In genomic region chr1:204950353-204951001, GRCh38 we compare ENCODE assay signal across 12 cellular contexts.
"Had no signal": no experiment of that assay in that cellular context is flagged by ENCODE, and none has a peak within 500 bp of the region (broad histone marks: within the 10 kb centered on the region; RNA-seq: fewer than 3 reads in every experiment).

No MANE protein-coding gene starts in this region.

- H3K36me3 ChIP-seq: adrenal gland, lower lobe of right lung had no signal

- H3K4me3 ChIP-seq: adrenal gland, lower lobe of right lung, stomach had no signal

- ATAC-seq: effector memory CD8-positive, alpha-beta T cell; left cardiac atrium; lower lobe of right lung had no signal

- H3K27ac ChIP-seq: adrenal gland, epithelial cell of prostate, lower lobe of right lung, stomach had no signal

- H3K27me3 ChIP-seq: adrenal gland, stomach had no signal

- H3K9me3 ChIP-seq: adrenal gland, lower lobe of right lung, stomach had no signal

- DNase-seq: activated CD4-positive, CD25-positive, alpha-beta regulatory T cell treated with anti-CD3 and anti-CD28 coated beads, Interleukin-2, amount 50 U/mL, for 72 hours; activated naive CD4-positive, alpha-beta T cell treated with anti-CD3 and anti-CD28 coated beads, Interleukin-2, amount 10 ng/mL, durations not matched to agents 7 days and 5 days; activated T-cell treated with anti-CD3 and anti-CD28 coated beads, Interleukin-2, amount 50 U/mL, for 1 hour; adrenal gland; effector memory CD8-positive, alpha-beta T cell; foreskin melanocyte; left cardiac atrium; lower lobe of right lung; nephron progenitor cell; stimulated activated CD4-positive, alpha-beta T cell treated with anti-CD3 and anti-CD28 coated beads, Interleukin-1b, Interleukin-23, amount 100 ng/mL, for 48 hours; stomach had no signal

- H3K4me1 ChIP-seq: adrenal gland, lower lobe of right lung, stomach had no signal
